28 cellular contexts compared by ENCODE assay signal in genomic region chr12:85971800-85972199, GRCh38.
DNase-seq lines count a peak whose midpoint lies in the region; ATAC-seq, FAIRE-seq and TF ChIP-seq lines count a peak whose summit lies in the region.
"Had no signal": no experiment of that assay in that cellular context is flagged by ENCODE, and none has a peak within 500 bp of the region (broad histone marks: within the 10 kb centered on the region; RNA-seq: fewer than 3 reads in every experiment).

No MANE protein-coding gene starts in this region.

- intact Hi-C loops in endothelial cell of umbilical vein (cut with micrococcal nuclease): no loop called here

- no peaks in the 10 kb centered on the region for H3K9me2 ChIP-seq in SK-N-SH

- no peak overlapping the region for H3K9ac ChIP-seq in SK-N-SH
- no peak overlapping the region for H3K9ac ChIP-seq in endothelial cell of umbilical vein (replicated peaks; ENCODE audit: extremely low read depth, insufficient read depth, low read length)
- H3K9ac ChIP-seq in smooth muscle cell (ENCODE audit: low read depth): no peak overlapping the region
- H3K9ac ChIP-seq: BLaER1, parathyroid adenoma had no signal

- H3K27me3 ChIP-seq in SK-N-SH (ENCODE audit: insufficient read depth): no peaks in the 10 kb centered on the region
- no peaks in the 10 kb centered on the region for H3K27me3 ChIP-seq in RWPE2 (ENCODE audit: insufficient read depth, poor library complexity, severe bottlenecking)
- H3K27me3 ChIP-seq in endothelial cell of umbilical vein (ENCODE audit: control insufficient read depth in 2 of 2, insufficient read depth in 2 of 2, low read length in 2 of 2): no peaks in the 10 kb centered on the region
- H3K27me3 ChIP-seq in smooth muscle cell (ENCODE audit: low read depth): no peaks in the 10 kb centered on the region
- H3K27me3 ChIP-seq: BLaER1, dorsolateral prefrontal cortex, right atrium auricular region had no signal

- TF ChIP-seq POLR2A in endothelial cell of umbilical vein (IDR thresholded peaks at IDR 0.05; ENCODE audit: low read depth, low read length) (no peak), GM12891 (IDR thresholded peaks at IDR 0.05; ENCODE audit: low read depth, low read length) (no peak)

- FAIRE-seq in endothelial cell of umbilical vein (lab: Jason Lieb, UNC): no peak
- FAIRE-seq in GM12891 (lab: Jason Lieb, UNC): no peak
- FAIRE-seq: G401.6, HepG2 had no signal

- no peak overlapping the region for H3K4me3 ChIP-seq in SK-N-SH (ENCODE audit: low read depth in 2 of 2, low read length in 1 of 2)
- no peak overlapping the region for H3K4me3 ChIP-seq in RWPE2 (ENCODE audit: severe bottlenecking)
- no peak overlapping the region for H3K4me3 ChIP-seq in endothelial cell of umbilical vein (replicated peaks in 1 of 3; ENCODE audit: insufficient read depth in 1 of 3, low read depth in 1 of 3, low read length in 3 of 3)
- H3K4me3 ChIP-seq in smooth muscle cell: no peak overlapping the region
- H3K4me3 ChIP-seq: BLaER1, dorsolateral prefrontal cortex, right atrium auricular region, thoracic aorta had no signal

- no peak overlapping the region for H3K27ac Mint-ChIP-seq in activated CD8-positive, alpha-beta T cell treated with anti-CD3 and anti-CD28 coated beads, Interleukin-2, amount 10 ng/mL, durations not matched to agents 7 days and 5 days
- H3K27ac Mint-ChIP-seq: memory B cell; stimulated activated naive CD8-positive, alpha-beta T cell treated with anti-CD3 and anti-CD28 coated beads, Interleukin-15, amount 100 ng/mL, for 72 hours had no signal

- H3K9me1 ChIP-seq in endothelial cell of umbilical vein (replicated peaks; ENCODE audit: control insufficient read depth, extremely low read depth, insufficient read depth, low read length): peaks cover 2% of the 10 kb centered on the region

- H2AFZ ChIP-seq in SK-N-SH (ENCODE audit: low read depth): peak overlapping the region; percentile 35; the same call in 1 of the 2 replicates
- no peak overlapping the region for H2AFZ ChIP-seq in endothelial cell of umbilical vein (ENCODE audit: low read depth, low read length)
- peak overlapping the region; percentile 51 for H2AFZ ChIP-seq in smooth muscle cell (ENCODE audit: low read depth)
- H2AFZ ChIP-seq: parathyroid adenoma had no signal

- no peaks in the 10 kb centered on the region for H3F3A ChIP-seq in SK-N-SH (replicated peaks; ENCODE audit: insufficient read depth)
- no peaks in the 10 kb centered on the region for H3F3A ChIP-seq in smooth muscle cell (ENCODE audit: low read depth)

- POLR2A ChIA-PET in SK-N-SH (lab: Yijun Ruan, JAX): no interaction called here
- POLR2A ChIA-PET in endothelial cell of umbilical vein (lab: Charles Lee): no interaction called here
- POLR2A ChIA-PET in activated CD8-positive, alpha-beta T cell treated with anti-CD3 and anti-CD28 coated beads, Interleukin-2, amount 10 ng/mL, durations not matched to agents 7 days and 5 days (lab: Charles Lee): no interaction called here

- TF ChIP-seq CTCF in SK-N-SH (IDR thresholded peaks at IDR 0.05): peak; percentile 40
- peak; percentile 37 for TF ChIP-seq CTCF in RWPE2 (IDR thresholded peaks at IDR 0.05; ENCODE audit: poor library complexity, severe bottlenecking)
- no peak for TF ChIP-seq CTCF in endothelial cell of umbilical vein (IDR thresholded peaks at IDR 0.05; ENCODE audit: extremely low read depth in 1 of 2, insufficient read depth in 1 of 2, low read depth in 1 of 2, low read length in 2 of 2)
- no peak for TF ChIP-seq CTCF in smooth muscle cell (IDR thresholded peaks at IDR 0.05; ENCODE audit: borderline replicate concordance, insufficient read depth, poor library complexity, severe bottlenecking)

- H3K4me2 ChIP-seq in SK-N-SH (no peak overlapping the region), endothelial cell of umbilical vein (ENCODE audit: insufficient read depth, low read length) (no peak overlapping the region), smooth muscle cell (no peak overlapping the region)
- H3K4me2 ChIP-seq: BLaER1 had no signal

- no peak for TF ChIP-seq EP300 in SK-N-SH (IDR thresholded peaks at IDR 0.05; ENCODE audit: borderline replicate concordance in 1 of 2, low read depth in 1 of 2, low read length in 1 of 2)

- no peak for DNase-seq in SK-N-SH
- no peak for DNase-seq in RWPE2 (ENCODE audit: low spot score)
- peak; percentile 8 for DNase-seq in endothelial cell of umbilical vein (ENCODE audit: low read depth, low spot score)
- no peak for DNase-seq in smooth muscle cell (lab: John Stamatoyannopoulos, UW; ENCODE audit: unreplicated experiment)
- no peak for DNase-seq in GM12891 (ENCODE audit: insufficient read length, low spot score)
- no peak for DNase-seq in activated CD8-positive, alpha-beta T cell treated with anti-CD3 and anti-CD28 coated beads, Interleukin-2, amount 10 ng/mL, durations not matched to agents 7 days and 5 days
- DNase-seq: activated CD4-positive, CD25-positive, alpha-beta regulatory T cell; activated gamma-delta T cell treated with Interleukin-2 at 50 U/mL for 16 hours; activated T-cell treated with anti-CD3 and anti-CD28 coated beads, Interleukin-2, amount 50 U/mL, for 48 hours; dorsolateral prefrontal cortex; left colon; MV-4-11; NCI-H1436 treated with DMSO at 0.1 percent for 48 hours; NCI-H2107; stimulated activated CD4-positive, alpha-beta T cell treated with anti-CD3 and anti-CD28 coated beads, Interleukin-2, amount 100 ng/mL, for 24 hours; stimulated activated CD8-positive, alpha-beta memory T cell treated with anti-CD3 and anti-CD28 coated beads, Interleukin-4, amount 100 ng/mL, for 48 hours; stimulated activated naive CD8-positive, alpha-beta T cell treated with anti-CD3 and anti-CD28 coated beads, Interleukin-15, amount 100 ng/mL, for 72 hours had no signal

- H3K9me3 Mint-ChIP-seq in activated CD8-positive, alpha-beta T cell treated with anti-CD3 and anti-CD28 coated beads, Interleukin-2, amount 10 ng/mL, durations not matched to agents 7 days and 5 days (ENCODE audit: insufficient read depth): no peaks in the 10 kb centered on the region
- H3K9me3 Mint-ChIP-seq: central memory CD8-positive, alpha-beta T cell; memory B cell; stimulated activated naive CD8-positive, alpha-beta T cell treated with anti-CD3 and anti-CD28 coated beads, Interleukin-15, amount 100 ng/mL, for 72 hours had no signal

- H3K4me1 ChIP-seq in SK-N-SH (ENCODE audit: control insufficient read depth in 1 of 2, insufficient read depth in 2 of 2, low read depth in 1 of 2, low read length in 1 of 2): no peaks in the 10 kb centered on the region
- H3K4me1 ChIP-seq in RWPE2 (ENCODE audit: insufficient read depth, poor library complexity, severe bottlenecking): no peaks in the 10 kb centered on the region
- peaks cover 13% of the 10 kb centered on the region for H3K4me1 ChIP-seq in endothelial cell of umbilical vein (ENCODE audit: control insufficient read depth, extremely low read depth, insufficient read depth, low read length)
- no peaks in the 10 kb centered on the region for H3K4me1 ChIP-seq in smooth muscle cell (ENCODE audit: low read depth)
- H3K4me1 ChIP-seq: BLaER1, parathyroid adenoma, right atrium auricular region had no signal

- H3K36me3 Mint-ChIP-seq in activated CD8-positive, alpha-beta T cell treated with anti-CD3 and anti-CD28 coated beads, Interleukin-2, amount 10 ng/mL, durations not matched to agents 7 days and 5 days (ENCODE audit: low read depth): no peaks in the 10 kb centered on the region
- H3K36me3 Mint-ChIP-seq: memory B cell had no signal

- H3K4me1 Mint-ChIP-seq in activated CD8-positive, alpha-beta T cell treated with anti-CD3 and anti-CD28 coated beads, Interleukin-2, amount 10 ng/mL, durations not matched to agents 7 days and 5 days (ENCODE audit: low read depth): no peaks in the 10 kb centered on the region
- H3K4me1 Mint-ChIP-seq: central memory CD8-positive, alpha-beta T cell; memory B cell; stimulated activated naive CD8-positive, alpha-beta T cell treated with anti-CD3 and anti-CD28 coated beads, Interleukin-15, amount 100 ng/mL, for 72 hours had no signal

- CTCF ChIA-PET in SK-N-SH (lab: Yijun Ruan, JAX) (interaction anchor here (1.1 kb wide), 1 partner anchor 10 kb away, joined by 3 read pairs; no protein-coding TSS in a partner anchor), endothelial cell of umbilical vein (lab: Charles Lee) (no interaction called here)
- CTCF ChIA-PET in activated CD8-positive, alpha-beta T cell treated with anti-CD3 and anti-CD28 coated beads, Interleukin-2, amount 10 ng/mL, durations not matched to agents 7 days and 5 days (lab: Charles Lee): no interaction called here

- peak; percentile 36 for TF ChIP-seq RAD21 in SK-N-SH (IDR thresholded peaks at IDR 0.05; ENCODE audit: low read length)

- no peaks in the 10 kb centered on the region for H3K79me2 ChIP-seq in SK-N-SH (ENCODE audit: insufficient read depth)
- no peaks in the 10 kb centered on the region for H3K79me2 ChIP-seq in endothelial cell of umbilical vein (ENCODE audit: control insufficient read depth, insufficient read depth, low read length)
- no peaks in the 10 kb centered on the region for H3K79me2 ChIP-seq in smooth muscle cell (ENCODE audit: low read depth)
- H3K79me2 ChIP-seq: parathyroid adenoma had no signal

- H3K4me3 Mint-ChIP-seq in activated CD8-positive, alpha-beta T cell treated with anti-CD3 and anti-CD28 coated beads, Interleukin-2, amount 10 ng/mL, durations not matched to agents 7 days and 5 days: no peak overlapping the region
- H3K4me3 Mint-ChIP-seq: central memory CD8-positive, alpha-beta T cell; memory B cell; stimulated activated naive CD8-positive, alpha-beta T cell treated with anti-CD3 and anti-CD28 coated beads, Interleukin-15, amount 100 ng/mL, for 72 hours had no signal

- H3K9me3 ChIP-seq in SK-N-SH (no peaks in the 10 kb centered on the region), RWPE2 (ENCODE audit: severe bottlenecking) (no peaks in the 10 kb centered on the region), endothelial cell of umbilical vein (replicated peaks; ENCODE audit: control insufficient read depth, insufficient read depth, low read length) (no peaks in the 10 kb centered on the region), smooth muscle cell (replicated peaks; ENCODE audit: low read depth) (no peaks in the 10 kb centered on the region)
- H3K9me3 ChIP-seq: BLaER1, right atrium auricular region, thoracic aorta had no signal

- no TSS peak for BruUV-seq in endothelial cell of umbilical vein (replicated peaks; lab: Mats Ljungman, UMichigan)

- H3K27ac ChIP-seq in SK-N-SH (ENCODE audit: low read depth in 2 of 2, low read length in 1 of 2) (no peak overlapping the region), RWPE2 (ENCODE audit: poor library complexity, severe bottlenecking) (no peak overlapping the region), endothelial cell of umbilical vein (ENCODE audit: insufficient read depth, low read depth, low read length) (no peak overlapping the region), smooth muscle cell (ENCODE audit: low read depth) (no peak overlapping the region)
- H3K27ac ChIP-seq: BLaER1, dorsolateral prefrontal cortex, parathyroid adenoma, right atrium auricular region, RWPE1, thoracic aorta had no signal

- H3K36me3 ChIP-seq in SK-N-SH (replicated peaks in 1 of 2; ENCODE audit: control insufficient read depth in 1 of 2, insufficient read depth in 2 of 2, low read length in 1 of 2) (no peaks in the 10 kb centered on the region), RWPE2 (ENCODE audit: low read depth) (no peaks in the 10 kb centered on the region), endothelial cell of umbilical vein (ENCODE audit: control insufficient read depth in 2 of 2, extremely low read depth in 1 of 2, insufficient read depth in 2 of 2, low read length in 2 of 2) (no peaks in the 10 kb centered on the region), smooth muscle cell (ENCODE audit: low read depth) (no peaks in the 10 kb centered on the region)
- H3K36me3 ChIP-seq: BLaER1, right atrium auricular region, thoracic aorta had no signal

- dilution Hi-C loops in endothelial cell of umbilical vein (cut with MboI; ENCODE audit: extremely low pct_ligation_motif_present, low sequenced_read_pairs): no loop called here

- H4K20me1 ChIP-seq in SK-N-SH (ENCODE audit: insufficient read depth) (no peaks in the 10 kb centered on the region), endothelial cell of umbilical vein (replicated peaks; ENCODE audit: control insufficient read depth, extremely low read depth, insufficient read depth, low read length) (no peaks in the 10 kb centered on the region), smooth muscle cell (ENCODE audit: low read depth) (no peaks in the 10 kb centered on the region)
- H4K20me1 ChIP-seq: BLaER1 had no signal

- ATAC-seq in SK-N-SH treated with all-trans-retinoic acid at 6 μM for 48 hours (no peak), RWPE2 (ENCODE audit: low read depth) (no peak), HG02759 (IDR thresholded peaks at IDR 0.05; ENCODE audit: unreplicated experiment) (no peak)
- ATAC-seq in activated CD8-positive, alpha-beta T cell treated with anti-CD3 and anti-CD28 coated beads, Interleukin-2, amount 10 ng/mL, durations not matched to agents 7 days and 5 days: no peak
- ATAC-seq: HepG2; left colon; stimulated activated naive CD8-positive, alpha-beta T cell treated with anti-CD3 and anti-CD28 coated beads, Interleukin-15, amount 100 ng/mL, for 72 hours had no signal

- no peaks in the 10 kb centered on the region for H3K27me3 Mint-ChIP-seq in activated CD8-positive, alpha-beta T cell treated with anti-CD3 and anti-CD28 coated beads, Interleukin-2, amount 10 ng/mL, durations not matched to agents 7 days and 5 days (ENCODE audit: low read depth)
- H3K27me3 Mint-ChIP-seq: central memory CD8-positive, alpha-beta T cell; memory B cell; stimulated activated naive CD8-positive, alpha-beta T cell treated with anti-CD3 and anti-CD28 coated beads, Interleukin-15, amount 100 ng/mL, for 72 hours had no signal

Comparison
In these comparisons a context has a peak if more than half of its experiments do, and no peak if none do; other contexts are left out.
1. CTCF ChIP-seq: peak in SK-N-SH (single experiment) and RWPE2 (single experiment); none in endothelial cell of umbilical vein (0 of 2) and smooth muscle cell (single experiment).